In genomic region chr15:55816017-55816416, GRCh38 we compare ENCODE assay signal across 16 cellular contexts.
"Had no signal": no experiment of that assay in that cellular context is flagged by ENCODE, and none has a peak within 500 bp of the region (broad histone marks: within the 10 kb centered on the region; RNA-seq: fewer than 3 reads in every experiment).

No MANE protein-coding gene starts in this region.

- H3K36me3 Mint-ChIP-seq: natural killer cell treated with Interleukin-12 subunit alpha and Interleukin-12 subunit beta and Interleukin-15 and Interleukin-18, amount 100 ng/mL, for 72 hours; type B pancreatic cell had no signal

- H3K4me3 Mint-ChIP-seq: natural killer cell treated with Interleukin-12 subunit alpha and Interleukin-12 subunit beta and Interleukin-15 and Interleukin-18, amount 100 ng/mL, for 72 hours; T-helper 1 cell treated with Interleukin-12 subunit alpha and Interleukin-12 subunit beta and Interleukin-4 antibody, amounts not matched to agents 30 μg/mL and 1 μg/mL, for 36 hours; type B pancreatic cell had no signal

- H3K27me3 Mint-ChIP-seq: natural killer cell treated with Interleukin-12 subunit alpha and Interleukin-12 subunit beta and Interleukin-15 and Interleukin-18, amount 100 ng/mL, for 72 hours had no signal

- H3K9me3 Mint-ChIP-seq: activated T-helper 2 cell treated with anti-CD3 and anti-CD28 coated beads, Interferon-gamma antibody, Interleukin-2, Interleukin-4, amounts not matched to agents 10 μg/mL and 5 μg/mL and 100 μg/mL, durations not matched to agents 14 hours and 24 hours and 36 hours; natural killer cell treated with Interleukin-12 subunit alpha and Interleukin-12 subunit beta and Interleukin-15 and Interleukin-18, amount 100 ng/mL, for 72 hours; T-helper 1 cell treated with Interleukin-12 subunit alpha and Interleukin-12 subunit beta and Interleukin-4 antibody, amounts not matched to agents 30 μg/mL and 1 μg/mL, for 36 hours; type B pancreatic cell had no signal

- DNase-seq: activated CD4-positive, alpha-beta T cell treated with anti-CD3 and anti-CD28 coated beads, Interleukin-2, amount 50 U/mL, for 1 hour; activated CD4-positive, CD25-positive, alpha-beta regulatory T cell; activated naive CD4-positive, alpha-beta T cell treated with anti-CD3 and anti-CD28 coated beads, Interleukin-2, amount 50 U/mL, for 16 hours; amniotic stem cell; colonic mucosa; stimulated activated CD4-positive, alpha-beta T cell treated with anti-CD3 and anti-CD28 coated beads, Interleukin-4, amount 100 ng/mL, for 1 hour; stimulated activated CD8-positive, alpha-beta memory T cell treated with anti-CD3 and anti-CD28 coated beads, Interleukin-4, amount 100 ng/mL, for 48 hours; stimulated activated naive CD8-positive, alpha-beta T cell treated with anti-CD3 and anti-CD28 coated beads, Interleukin-15, Interleukin-2, amounts not matched to agents 100 U/mL and 50 U/mL, for 24 hours had no signal

- ATAC-seq: natural killer cell treated with Interleukin-12 subunit alpha and Interleukin-12 subunit beta and Interleukin-15 and Interleukin-18, amount 100 ng/mL, for 72 hours; stimulated activated naive CD8-positive, alpha-beta T cell treated with anti-CD3 and anti-CD28 coated beads, Interleukin-15, Interleukin-2, amounts not matched to agents 100 U/mL and 50 U/mL, for 24 hours had no signal

- H3K27ac Mint-ChIP-seq: activated T-helper 2 cell treated with anti-CD3 and anti-CD28 coated beads, Interferon-gamma antibody, Interleukin-2, Interleukin-4, amounts not matched to agents 10 μg/mL and 5 μg/mL and 100 μg/mL, durations not matched to agents 14 hours and 24 hours and 36 hours; natural killer cell treated with Interleukin-12 subunit alpha and Interleukin-12 subunit beta and Interleukin-15 and Interleukin-18, amount 100 ng/mL, for 72 hours; T-helper 1 cell treated with Interleukin-12 subunit alpha and Interleukin-12 subunit beta and Interleukin-4 antibody, amounts not matched to agents 30 μg/mL and 1 μg/mL, for 36 hours; type B pancreatic cell had no signal

- H3K27ac ChIP-seq: breast epithelium, colonic mucosa, hepatocyte, suprapubic skin had no signal

- H3K27me3 ChIP-seq: breast epithelium, colonic mucosa, hepatocyte, suprapubic skin had no signal

- H3K9me3 ChIP-seq: breast epithelium, colonic mucosa, suprapubic skin had no signal

- H3K4me1 ChIP-seq: breast epithelium, colonic mucosa, suprapubic skin had no signal

- H3K36me3 ChIP-seq: breast epithelium, colonic mucosa, suprapubic skin had no signal

- H3K4me3 ChIP-seq: breast epithelium, colonic mucosa, hepatocyte, lung, suprapubic skin had no signal
